ENCODE assay signal across 16 cellular contexts in genomic region chr5:73770172-73770571, GRCh38.
DNase-seq lines count a peak whose midpoint lies in the region; ATAC-seq and TF ChIP-seq lines count a peak whose summit lies in the region.
"Had no signal": no experiment of that assay in that cellular context is flagged by ENCODE, and none has a peak within 500 bp of the region (broad histone marks: within the 10 kb centered on the region; RNA-seq: fewer than 3 reads in every experiment).

No MANE protein-coding gene starts in this region.

- H3K9me3 ChIP-seq in SJSA1 (replicated peaks) (no peaks in the 10 kb centered on the region; the same call in 1 of the 2 replicates), mesenchymal stem cell (ENCODE audit: control insufficient read depth, low read length) (peaks cover 2% of the 10 kb centered on the region)

- no peak overlapping the region for H4K91ac ChIP-seq in mesenchymal stem cell (ENCODE audit: low read length)

- H3K79me1 ChIP-seq in mesenchymal stem cell (replicated peaks; ENCODE audit: low read length, poor library complexity, severe bottlenecking): peaks cover 20% of the 10 kb centered on the region

- H3K9ac ChIP-seq in mesenchymal stem cell (ENCODE audit: low read length): no peak overlapping the region

- no peak overlapping the region for H2BK120ac ChIP-seq in mesenchymal stem cell (ENCODE audit: low read depth, low read length)

- H3K4me3 ChIP-seq in SJSA1: no peak overlapping the region
- H3K4me3 ChIP-seq in mesenchymal stem cell (ENCODE audit: insufficient read depth in 1 of 2, low read depth in 1 of 2, low read length in 2 of 2): no peak overlapping the region

- H3K27me3 ChIP-seq in SJSA1 (replicated peaks): no peaks in the 10 kb centered on the region
- H3K27me3 ChIP-seq in mesenchymal stem cell (ENCODE audit: control insufficient read depth in 1 of 2, insufficient read depth in 1 of 2, low read length in 2 of 2): no peaks in the 10 kb centered on the region

- peaks cover 27% of the 10 kb centered on the region for H3K9me3 Mint-ChIP-seq in mesothelial cell of epicardium

- no peak overlapping the region for H3K4me2 ChIP-seq in mesenchymal stem cell (ENCODE audit: low read length, poor library complexity, severe bottlenecking)

- ATAC-seq in stimulated activated naive CD8-positive, alpha-beta T cell treated with anti-CD3 and anti-CD28 coated beads, Interleukin-15, Interleukin-2, amounts not matched to agents 100 U/mL and 50 U/mL, for 24 hours: no peak
- no peak for ATAC-seq in GM21367 (IDR thresholded peaks at IDR 0.05; ENCODE audit: unreplicated experiment)
- no peak for ATAC-seq in HG02610 (IDR thresholded peaks at IDR 0.05; ENCODE audit: unreplicated experiment)

- DNase-seq in NCI-H2227 treated with DMSO at 0.1 percent for 48 hours (lab: John Stamatoyannopoulos, UW) (peak; percentile 2), NCI-H2227 (lab: John Stamatoyannopoulos, UW; ENCODE audit: unreplicated experiment) (no peak), SJSA1 (ENCODE audit: low read depth in 1 of 2, low spot score in 2 of 2) (no peak), mesenchymal stem cell (peak; percentile 8), mesothelial cell of epicardium (ENCODE audit: low spot score in 2 of 2, unreplicated experiment in 2 of 2) (no peak)
- no peak for DNase-seq in stimulated activated naive CD8-positive, alpha-beta T cell treated with anti-CD3 and anti-CD28 coated beads, Interleukin-15, Interleukin-2, amounts not matched to agents 100 U/mL and 50 U/mL, for 24 hours
- DNase-seq: 8988T; C1 segment of cervical spinal cord; Calu3; CD4-positive, alpha-beta T cell; DMS 273 treated with DMSO at 0.1 percent for 48 hours; GOT3; H9 had no signal

- H2BK15ac ChIP-seq in mesenchymal stem cell (ENCODE audit: low read depth, poor library complexity, severe bottlenecking): no peak overlapping the region

- H3K27me3 Mint-ChIP-seq in mesothelial cell of epicardium (ENCODE audit: low read depth): peaks cover 3% of the 10 kb centered on the region

- no peak overlapping the region for H4K8ac ChIP-seq in mesenchymal stem cell (ENCODE audit: low read length)

- no peak overlapping the region for H2AFZ ChIP-seq in mesenchymal stem cell (ENCODE audit: low read depth, low read length)

- no peak overlapping the region for H2AK5ac ChIP-seq in mesenchymal stem cell (ENCODE audit: low read length, severe bottlenecking)

- H3K27ac ChIP-seq in SJSA1 (peak overlapping the region; percentile 24; the same call in 1 of the 2 replicates), mesenchymal stem cell (ENCODE audit: low read length, poor library complexity, severe bottlenecking) (no peak overlapping the region)

- H3K36me3 Mint-ChIP-seq in mesothelial cell of epicardium: no peaks in the 10 kb centered on the region

- no peak overlapping the region for H3K14ac ChIP-seq in mesenchymal stem cell (ENCODE audit: low read length in 2 of 2)

- no peak overlapping the region for H3K23ac ChIP-seq in mesenchymal stem cell (ENCODE audit: low read length in 2 of 2)

- H3K4me1 ChIP-seq in SJSA1 (replicated peaks) (peaks cover 22% of the 10 kb centered on the region), mesenchymal stem cell (ENCODE audit: control insufficient read depth, insufficient read depth, low read depth, low read length) (peaks cover 3% of the 10 kb centered on the region)

- no peak overlapping the region for H2BK5ac ChIP-seq in mesenchymal stem cell (ENCODE audit: low read depth, low read length, poor library complexity, severe bottlenecking)

- H3K18ac ChIP-seq in mesenchymal stem cell (ENCODE audit: low read depth in 1 of 2, low read length in 2 of 2): no peak overlapping the region

- peaks cover 6% of the 10 kb centered on the region for H3K36me3 ChIP-seq in SJSA1
- peaks cover 0 to 15% of the 10 kb centered on the region in 2 experiments for H3K36me3 ChIP-seq in mesenchymal stem cell (ENCODE audit: control insufficient read depth in 1 of 2, insufficient read depth in 2 of 2, low read depth in 1 of 2, low read length in 2 of 2)

- 80% methylated on average over 1 of the region's 2 CpGs for WGBS in mesenchymal stem cell

- H3K4ac ChIP-seq in mesenchymal stem cell (ENCODE audit: low read depth in 1 of 2, low read length in 2 of 2): no peak overlapping the region

- H2BK12ac ChIP-seq in mesenchymal stem cell (ENCODE audit: low read length in 2 of 2): no peak overlapping the region

- H3K27ac Mint-ChIP-seq in mesothelial cell of epicardium: no peak overlapping the region
- H3K27ac Mint-ChIP-seq: B cell; CD4-positive, alpha-beta T cell; H9 had no signal

- TF ChIP-seq CTCF in mesothelial cell of epicardium (IDR thresholded peaks at IDR 0.05; ENCODE audit: unreplicated experiment): no peak

- H3K4me3 Mint-ChIP-seq in mesothelial cell of epicardium: no peak overlapping the region
- H3K4me3 Mint-ChIP-seq: B cell; CD4-positive, alpha-beta T cell; H9 had no signal

- H3K4me1 Mint-ChIP-seq in mesothelial cell of epicardium: no peaks in the 10 kb centered on the region
- H3K4me1 Mint-ChIP-seq: B cell had no signal

Comparison
In these comparisons a context has a peak if more than half of its experiments do, and no peak if none do; other contexts are left out.
1. DNase-seq: peak in NCI-H2227 treated with DMSO at 0.1 percent for 48 hours (single experiment) and mesenchymal stem cell (single experiment); none in NCI-H2227 (single experiment), SJSA1 (0 of 2), stimulated activated naive CD8-positive, alpha-beta T cell treated with anti-CD3 and anti-CD28 coated beads, Interleukin-15, Interleukin-2, amounts not matched to agents 100 U/mL and 50 U/mL, for 24 hours (single experiment) and mesothelial cell of epicardium (0 of 2).